ENCODE assay signal across 15 cellular contexts in the genomic region with DNA sequence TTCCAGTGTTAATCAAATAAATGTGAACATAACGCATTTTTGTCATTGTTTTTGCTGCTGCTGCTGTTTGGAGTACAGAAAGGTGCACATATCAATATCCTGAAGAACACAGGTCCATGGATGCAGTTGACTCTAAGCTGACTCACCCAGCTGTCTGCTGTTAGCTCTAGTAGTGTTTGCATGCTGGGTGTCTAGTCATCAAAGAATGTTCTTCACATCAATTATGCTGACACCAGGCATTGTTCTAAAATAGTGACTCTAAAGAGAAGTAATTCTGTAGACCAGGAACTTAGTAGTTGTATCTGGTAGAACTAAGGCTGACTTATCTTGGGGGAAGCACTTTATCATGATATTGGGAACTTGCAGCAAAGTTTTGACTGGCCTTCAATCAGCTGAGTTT. TPM values are rescaled to one million over a fixed set of nuclear protein-coding genes. Genes with fewer than 3 reads are reported as not detected.
DNase-seq lines count a peak whose midpoint lies in the region; ATAC-seq and TF ChIP-seq lines count a peak whose summit lies in the region.
"Had no signal": no experiment of that assay in that cellular context is flagged by ENCODE, and none has a peak within 500 bp of the region (broad histone marks: within the 10 kb centered on the region; RNA-seq: fewer than 3 reads in every experiment).

No MANE protein-coding gene starts in this region.

- no peak overlapping the region for H3K9ac ChIP-seq in mammary epithelial cell (ENCODE audit: insufficient read depth, low read length)

- H3K4me3 ChIP-seq in mammary epithelial cell (replicated peaks in 1 of 3; ENCODE audit: insufficient read depth in 1 of 3, low read depth in 2 of 3, low read length in 3 of 3) (no peak overlapping the region), gastroesophageal sphincter (no peak overlapping the region)

- H3K36me3 ChIP-seq in mammary epithelial cell (ENCODE audit: insufficient read depth, low read length) = no peaks in the 10 kb centered on the region
- no peaks in the 10 kb centered on the region for H3K36me3 ChIP-seq in gastroesophageal sphincter

- H3K27me3 ChIP-seq in mammary epithelial cell (ENCODE audit: insufficient read depth, low read length) = no peaks in the 10 kb centered on the region
- H3K27me3 ChIP-seq in gastroesophageal sphincter = no peaks in the 10 kb centered on the region

- no peak for TF ChIP-seq EP300 in gastroesophageal sphincter (IDR thresholded peaks at IDR 0.05)

- no peak overlapping the region for H3K4me2 ChIP-seq in mammary epithelial cell (ENCODE audit: insufficient read depth, low read depth, low read length)

- in situ Hi-C loops in mammary epithelial cell (cut with MboI; ENCODE audit: low sequenced_read_pairs in 2 of 2) = loop anchor here in 1 of 2 donors (25.0 kb wide), 1 partner anchor 353 kb away; no protein-coding TSS in a partner anchor

- peaks cover 12% of the 10 kb centered on the region for H3K4me1 ChIP-seq in mammary epithelial cell (ENCODE audit: insufficient read depth, low read length)
- H3K4me1 ChIP-seq in gastroesophageal sphincter = no peaks in the 10 kb centered on the region

- H2AFZ ChIP-seq in mammary epithelial cell (ENCODE audit: low read depth, low read length) = no peak overlapping the region

- BruUV-seq in mammary epithelial cell (replicated peaks; lab: Mats Ljungman, UMichigan) = no TSS peak

- CTCF ChIA-PET in mammary epithelial cell (lab: Charles Lee; ENCODE audit: low non-redundant PET) = interaction anchor here (0.6 kb wide), 1 partner anchor 1161 kb away, joined by 5 read pairs; no protein-coding TSS in a partner anchor

- WGBS in mammary epithelial cell (ENCODE audit: low coverage, missing lambda C conversion rate) = 74% methylated on average over 1 of the region's 1 CpG
- WGBS in gastroesophageal sphincter (ENCODE audit: low coverage in 1 of 2), 2 donors = 87 to 100% methylated on average over 1 of the region's 1 CpG

- DNase-seq in Daoy (ENCODE audit: low read depth) (peak; percentile 83), NCI-H2196 (lab: John Stamatoyannopoulos, UW; ENCODE audit: unreplicated experiment) (peak; percentile 25), mammary epithelial cell (peak; percentile 79), medulla oblongata (ENCODE audit: extremely low spot score) (peak; percentile 33), germinal center (ENCODE audit: low spot score) (no peak)
- no peak for DNase-seq in stimulated activated naive CD8-positive, alpha-beta T cell treated with anti-CD3 and anti-CD28 coated beads, Interleukin-15, Interleukin-2, amounts not matched to agents 100 U/mL and 50 U/mL, for 24 hours
- DNase-seq: activated CD8-positive, alpha-beta memory T cell treated with anti-CD3 and anti-CD28 coated beads for 24 hours; CD4-positive, CD25-positive, alpha-beta regulatory T cell; head of caudate nucleus; midbrain; NCI-H1694; stimulated activated naive CD4-positive, alpha-beta T cell; T1000 had no signal

- H3K9me3 ChIP-seq in mammary epithelial cell (replicated peaks; ENCODE audit: insufficient read depth, low read length) (no peaks in the 10 kb centered on the region), gastroesophageal sphincter (no peaks in the 10 kb centered on the region)

- ATAC-seq in gastroesophageal sphincter (no peak), GM21786 (IDR thresholded peaks at IDR 0.05; ENCODE audit: unreplicated experiment) (no peak)
- ATAC-seq in stimulated activated naive CD8-positive, alpha-beta T cell treated with anti-CD3 and anti-CD28 coated beads, Interleukin-15, Interleukin-2, amounts not matched to agents 100 U/mL and 50 U/mL, for 24 hours = no peak

- H3K27ac ChIP-seq in mammary epithelial cell (ENCODE audit: insufficient read depth, low read depth, low read length) (no peak overlapping the region), gastroesophageal sphincter (no peak overlapping the region)

- TF ChIP-seq CTCF in mammary epithelial cell (conservative IDR thresholded peaks at IDR 0.05 in 1 of 2, IDR thresholded peaks at IDR 0.05 in 1 of 2; ENCODE audit: extremely low read depth in 1 of 2, insufficient read depth in 1 of 2, low read depth in 1 of 2, low read length in 2 of 2) (no peak), gastroesophageal sphincter (IDR thresholded peaks at IDR 0.05) (no peak)

- no peaks in the 10 kb centered on the region for H4K20me1 ChIP-seq in mammary epithelial cell (ENCODE audit: insufficient read depth, low read length)

- dilution Hi-C loops in mammary epithelial cell (cut with HindIII; ENCODE audit: low sequenced_read_pairs) = no loop called here

- intact Hi-C loops in mammary epithelial cell (cut with micrococcal nuclease) = no loop called here

- TF ChIP-seq POLR2A in gastroesophageal sphincter (IDR thresholded peaks at IDR 0.05) = no peak

- no peaks in the 10 kb centered on the region for H3K79me2 ChIP-seq in mammary epithelial cell (ENCODE audit: insufficient read depth, low read length)

RNA-seq across cellular contexts. Expression of a gene that starts 55.7 kb away (rescaled TPM):
- total RNA-seq in Daoy (2014; rRNA removed; shearing (Covaris generic)) = 133 and 141 TPM in 2 replicates
- total RNA-seq in mammary epithelial cell (1 to 10 TPM; 2.8 to 8.8 TPM), gastroesophageal sphincter (100 to 1,000 TPM; 175 to 475 (median 290) TPM)
- 13.9 TPM for polyA plus RNA-seq in mammary epithelial cell
- polyA minus RNA-seq in mammary epithelial cell = 38.0 TPM
- polyA plus RNA-seq: CD4-positive, CD25-positive, alpha-beta regulatory T cell had no signal

Comparison
In these comparisons a context has a peak if more than half of its experiments do, and no peak if none do; other contexts are left out.
1. DNase-seq: peak in Daoy (single experiment), NCI-H2196 (single experiment), mammary epithelial cell (single experiment) and medulla oblongata (single experiment); none in germinal center (single experiment) and stimulated activated naive CD8-positive, alpha-beta T cell treated with anti-CD3 and anti-CD28 coated beads, Interleukin-15, Interleukin-2, amounts not matched to agents 100 U/mL and 50 U/mL, for 24 hours (single experiment).
2. RNA of a gene that starts 55.7 kb away (total RNA-seq): 175 to 475 TPM in gastroesophageal sphincter and 133 to 141 TPM in Daoy; 2.8 to 8.8 TPM in mammary epithelial cell; every median in the first group is over 10 times any median in the second.